ENCODE assay signal across 24 cellular contexts in genomic region chr13:65112123-65113075, GRCh38.
DNase-seq lines count a peak whose midpoint lies in the region; ATAC-seq and TF ChIP-seq lines count a peak whose summit lies in the region.
"Had no signal": no experiment of that assay in that cellular context is flagged by ENCODE, and none has a peak within 500 bp of the region (broad histone marks: within the 10 kb centered on the region; RNA-seq: fewer than 3 reads in every experiment).

No MANE protein-coding gene starts in this region.

- TF ChIP-seq POLR2A in HCT116 (IDR thresholded peaks at IDR 0.05; ENCODE audit: borderline replicate concordance, extremely low read depth, insufficient read depth, insufficient read length), result no peak

- no TSS peak for BruUV-seq in HCT116 (replicated peaks; lab: Mats Ljungman, UMichigan)

- H4K20me1 ChIP-seq in HCT116 (ENCODE audit: insufficient read depth), result no peaks in the 10 kb centered on the region

- intact Hi-C loops in HCT116 (cut with micrococcal nuclease), result no loop called here
- intact Hi-C loops in CD8-positive, alpha-beta T cell (cut with DNase I, micrococcal nuclease), result no loop called here

- peaks cover 0 to 12% of the 10 kb centered on the region in 2 experiments; a peak in 3 of 4 replicates for H3K4me1 ChIP-seq in HCT116 (ENCODE audit: control insufficient read depth in 1 of 2, insufficient read depth in 2 of 2, low read length in 2 of 2)
- no peaks in the 10 kb centered on the region for H3K4me1 ChIP-seq in CD8-positive, alpha-beta T cell (ENCODE audit: insufficient read depth, low read length)
- H3K4me1 ChIP-seq: body of pancreas, Caco-2, gastroesophageal sphincter, left lung, neural progenitor cell had no signal

- peaks cover 2% of the 10 kb centered on the region for H3K27me3 Mint-ChIP-seq in glutamatergic neuron (ENCODE audit: unreplicated experiment)
- H3K27me3 Mint-ChIP-seq in effector memory CD8-positive, alpha-beta T cell, result no peaks in the 10 kb centered on the region
- H3K27me3 Mint-ChIP-seq in CD8-positive, alpha-beta T cell (ENCODE audit: low read depth), result no peaks in the 10 kb centered on the region
- H3K27me3 Mint-ChIP-seq: activated CD4-positive, alpha-beta memory T cell treated with anti-CD3 and anti-CD28 coated beads for 36 hours; stimulated activated memory B cell treated with anti-CD40 and anti-IgM and Interleukin-4, amounts not matched to agents 10 μg/mL and 1 μg/mL and 100 μg/mL, for 72 hours; T-cell had no signal

- H3K9ac ChIP-seq in HCT116 (ENCODE audit: low read length), result no peak overlapping the region
- H3K9ac ChIP-seq: neural progenitor cell had no signal

- no peaks in the 10 kb centered on the region for H3K9me3 ChIP-seq in HCT116 (ENCODE audit: control insufficient read depth in 1 of 2, insufficient read depth in 1 of 2, low read depth in 1 of 2, low read length in 2 of 2)
- H3K9me3 ChIP-seq in CD8-positive, alpha-beta T cell (ENCODE audit: low read length), result no peaks in the 10 kb centered on the region
- H3K9me3 ChIP-seq: body of pancreas, gastroesophageal sphincter, MG63 had no signal

- H3K27ac Mint-ChIP-seq in glutamatergic neuron (ENCODE audit: unreplicated experiment), result no peak overlapping the region
- no peak overlapping the region for H3K27ac Mint-ChIP-seq in effector memory CD8-positive, alpha-beta T cell
- H3K27ac Mint-ChIP-seq in CD8-positive, alpha-beta T cell, result no peak overlapping the region
- H3K27ac Mint-ChIP-seq: activated CD4-positive, alpha-beta memory T cell treated with anti-CD3 and anti-CD28 coated beads for 36 hours; neural progenitor cell; stimulated activated memory B cell treated with anti-CD40 and anti-IgM and Interleukin-4, amounts not matched to agents 10 μg/mL and 1 μg/mL and 100 μg/mL, for 72 hours; T-cell had no signal

- H3K9me2 ChIP-seq in HCT116 (ENCODE audit: insufficient read depth), result no peaks in the 10 kb centered on the region

- peak overlapping the region; percentile 75 for H2AFZ ChIP-seq in HCT116 (ENCODE audit: low read depth, low read length, poor library complexity, severe bottlenecking)
- H2AFZ ChIP-seq: neural progenitor cell had no signal

- CTCF ChIA-PET in HCT116 (lab: Charles Lee), result no interaction called here
- CTCF ChIA-PET in CD8-positive, alpha-beta T cell (lab: Charles Lee), result no interaction called here

- ATAC-seq in HCT116 (peak; percentile 63), SK-N-SH treated with all-trans-retinoic acid at 6 μM for 48 hours (peak; percentile 74)
- ATAC-seq in effector memory CD8-positive, alpha-beta T cell (replicated peaks), result no peak
- ATAC-seq in CD8-positive, alpha-beta T cell, result no peak
- ATAC-seq: body of pancreas; gastroesophageal sphincter; left lung; mucosa of descending colon; stimulated activated memory B cell treated with anti-CD40 and anti-IgM and Interleukin-4, amounts not matched to agents 10 μg/mL and 1 μg/mL and 100 μg/mL, for 72 hours; T-cell had no signal

- no peak for TF ChIP-seq CTCF in HCT116 (IDR thresholded peaks at IDR 0.05 in 2 of 3, conservative IDR thresholded peaks at IDR 0.05 in 1 of 3; ENCODE audit: borderline replicate concordance in 1 of 3, insufficient read depth in 1 of 3, low read depth in 2 of 3, low read length in 2 of 3)
- no peak for TF ChIP-seq CTCF in glutamatergic neuron (IDR thresholded peaks at IDR 0.05; ENCODE audit: partially characterized antibody, unreplicated experiment)
- TF ChIP-seq CTCF in CD8-positive, alpha-beta T cell (IDR thresholded peaks at IDR 0.05), result no peak

- peak; percentile 13 for DNase-seq in ACHN
- no peak for DNase-seq in HCT116 (ENCODE audit: low read depth, low spot score)
- peak; percentile 32 for DNase-seq in glomerular visceral epithelial cell (ENCODE audit: extremely low spot score)
- DNase-seq in glutamatergic neuron, result no peak
- no peak for DNase-seq in ureter (ENCODE audit: low spot score)
- DNase-seq in effector memory CD8-positive, alpha-beta T cell, result no peak
- no peak for DNase-seq in CD8-positive, alpha-beta T cell
- DNase-seq: activated CD4-positive, alpha-beta memory T cell treated with anti-CD3 and anti-CD28 coated beads for 36 hours; activated naive CD4-positive, alpha-beta T cell treated with Interleukin-2 at 50 U/mL for 16 hours; activated T-cell treated with anti-CD3 and anti-CD28 coated beads, Interleukin-2, amount 50 U/mL, for 1 hour; body of pancreas; Caco-2; cortex of kidney; GDM1; left lung; MG63; mucosa of descending colon; NCI-H187 treated with DMSO at 0.1 percent for 48 hours; stimulated activated CD4-positive, alpha-beta T cell treated with anti-CD3 and anti-CD28 coated beads, Interleukin-15, amount 100 ng/mL, for 24 hours; T-cell had no signal

- no peak for TF ChIP-seq RAD21 in HCT116 (IDR thresholded peaks at IDR 0.05; ENCODE audit: low read depth)

- RAD21 ChIA-PET in HCT116 (lab: Charles Lee; ENCODE audit: low non-redundant PET in 1 of 2, low total read pairs in 2 of 2, uncharacterized antibody in 2 of 2, unreplicated experiment in 2 of 2), result no interaction called here

- H3K4me3 Mint-ChIP-seq in glutamatergic neuron (ENCODE audit: unreplicated experiment), result no peak overlapping the region
- H3K4me3 Mint-ChIP-seq in effector memory CD8-positive, alpha-beta T cell, result no peak overlapping the region
- no peak overlapping the region for H3K4me3 Mint-ChIP-seq in CD8-positive, alpha-beta T cell
- H3K4me3 Mint-ChIP-seq: activated CD4-positive, alpha-beta memory T cell treated with anti-CD3 and anti-CD28 coated beads for 36 hours; neural progenitor cell; stimulated activated memory B cell treated with anti-CD40 and anti-IgM and Interleukin-4, amounts not matched to agents 10 μg/mL and 1 μg/mL and 100 μg/mL, for 72 hours; T-cell had no signal

- in situ Hi-C loops in ACHN (cut with HindIII; ENCODE audit: low pct_ligation_motif_present, low pct_unique_long_range_greater_than_20kb, low sequenced_read_pairs), result no loop called here

- no peaks in the 10 kb centered on the region for H3K27me3 ChIP-seq in HCT116 (ENCODE audit: insufficient read depth, low read length)
- H3K27me3 ChIP-seq in CD8-positive, alpha-beta T cell (ENCODE audit: insufficient read depth, low read length), result no peaks in the 10 kb centered on the region
- H3K27me3 ChIP-seq: body of pancreas, gastroesophageal sphincter, left lung, MG63, neural progenitor cell had no signal

- H3K36me3 ChIP-seq in HCT116 (ENCODE audit: control insufficient read depth in 1 of 2, insufficient read depth in 2 of 2, low read length in 2 of 2), result no peaks in the 10 kb centered on the region
- H3K36me3 ChIP-seq in CD8-positive, alpha-beta T cell (ENCODE audit: insufficient read depth, low read length), result no peaks in the 10 kb centered on the region
- H3K36me3 ChIP-seq: gastroesophageal sphincter, left lung, MG63, neural progenitor cell had no signal

- H3K4me2 ChIP-seq in HCT116 (ENCODE audit: low read length), result peak overlapping the region; percentile 38; the same call in 1 of the 2 replicates
- H3K4me2 ChIP-seq: neural progenitor cell had no signal

- no peaks in the 10 kb centered on the region for H3K36me3 Mint-ChIP-seq in glutamatergic neuron (ENCODE audit: unreplicated experiment)
- H3K36me3 Mint-ChIP-seq in effector memory CD8-positive, alpha-beta T cell (ENCODE audit: insufficient read depth), result no peaks in the 10 kb centered on the region
- no peaks in the 10 kb centered on the region for H3K36me3 Mint-ChIP-seq in CD8-positive, alpha-beta T cell
- H3K36me3 Mint-ChIP-seq: activated CD4-positive, alpha-beta memory T cell treated with anti-CD3 and anti-CD28 coated beads for 36 hours; neural progenitor cell; stimulated activated memory B cell treated with anti-CD40 and anti-IgM and Interleukin-4, amounts not matched to agents 10 μg/mL and 1 μg/mL and 100 μg/mL, for 72 hours; T-cell had no signal

- H3K27ac ChIP-seq in HCT116 (ENCODE audit: low read depth, low read length), result no peak overlapping the region
- H3K27ac ChIP-seq in CD8-positive, alpha-beta T cell (ENCODE audit: low read depth, low read length), result no peak overlapping the region
- H3K27ac ChIP-seq: body of pancreas, gastroesophageal sphincter, left lung, neural progenitor cell had no signal

- peaks cover 1% of the 10 kb centered on the region for H3K4me1 Mint-ChIP-seq in glutamatergic neuron (ENCODE audit: low read depth, unreplicated experiment)
- no peaks in the 10 kb centered on the region for H3K4me1 Mint-ChIP-seq in effector memory CD8-positive, alpha-beta T cell (ENCODE audit: low read depth in 2 of 2)
- H3K4me1 Mint-ChIP-seq in CD8-positive, alpha-beta T cell (ENCODE audit: low read depth), result no peaks in the 10 kb centered on the region
- H3K4me1 Mint-ChIP-seq: neural progenitor cell; stimulated activated memory B cell treated with anti-CD40 and anti-IgM and Interleukin-4, amounts not matched to agents 10 μg/mL and 1 μg/mL and 100 μg/mL, for 72 hours; T-cell had no signal

- H3K4me3 ChIP-seq in HCT116 (replicated peaks in 1 of 2; ENCODE audit: low read depth in 1 of 2, low read length in 2 of 2), result no peak overlapping the region
- no peak overlapping the region for H3K4me3 ChIP-seq in CD8-positive, alpha-beta T cell (ENCODE audit: low read depth, low read length)
- H3K4me3 ChIP-seq: body of pancreas, gastroesophageal sphincter, left lung, MG63, mucosa of descending colon, neural progenitor cell had no signal

- POLR2A ChIA-PET in HCT116 (lab: Charles Lee), result no interaction called here
- POLR2A ChIA-PET in CD8-positive, alpha-beta T cell (lab: Charles Lee), result no interaction called here

- no peaks in the 10 kb centered on the region for H3K9me3 Mint-ChIP-seq in glutamatergic neuron (ENCODE audit: unreplicated experiment)
- peaks cover 16 to 23% of the 10 kb centered on the region in 2 donors for H3K9me3 Mint-ChIP-seq in effector memory CD8-positive, alpha-beta T cell
- H3K9me3 Mint-ChIP-seq in CD8-positive, alpha-beta T cell, result peaks cover 21% of the 10 kb centered on the region

- no peaks in the 10 kb centered on the region for H3K79me2 ChIP-seq in HCT116 (ENCODE audit: insufficient read depth, low read length)

TF ChIP-seq in HCT116, 20 proteins besides CTCF, POLR2A, EP300 and RAD21:
- TF ChIP-seq SP1 (IDR thresholded peaks at IDR 0.05; ENCODE audit: low read depth) (no peak), EZH2phosphoT487 (IDR thresholded peaks at IDR 0.05; ENCODE audit: borderline replicate concordance) (no peak), EGR1 (IDR thresholded peaks at IDR 0.05; ENCODE audit: low read depth) (no peak), ATF3 (IDR thresholded peaks at IDR 0.05) (no peak)

TF ChIP-seq in SK-N-SH treated with all-trans-retinoic acid at 6 μM for 48 hours, 23 proteins besides CTCF, POLR2A, EP300 and RAD21 (continues in another document):
- TF ChIP-seq ZFP3 (CRISPR knock-in tag; IDR thresholded peaks at IDR 0.05), result no peak
- TF ChIP-seq, protein P1, sequence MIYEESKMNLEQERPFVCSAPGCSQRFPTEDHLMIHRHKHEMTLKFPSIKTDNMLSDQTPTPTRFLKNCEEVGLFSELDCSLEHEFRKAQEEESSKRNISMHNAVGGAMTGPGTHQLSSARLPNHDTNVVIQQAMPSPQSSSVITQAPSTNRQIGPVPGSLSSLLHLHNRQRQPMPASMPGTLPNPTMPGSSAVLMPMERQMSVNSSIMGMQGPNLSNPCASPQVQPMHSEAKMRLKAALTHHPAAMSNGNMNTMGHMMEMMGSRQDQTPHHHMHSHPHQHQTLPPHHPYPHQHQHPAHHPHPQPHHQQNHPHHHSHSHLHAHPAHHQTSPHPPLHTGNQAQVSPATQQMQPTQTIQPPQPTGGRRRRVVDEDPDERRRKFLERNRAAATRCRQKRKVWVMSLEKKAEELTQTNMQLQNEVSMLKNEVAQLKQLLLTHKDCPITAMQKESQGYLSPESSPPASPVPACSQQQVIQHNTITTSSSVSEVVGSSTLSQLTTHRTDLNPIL (CRISPR knock-in tag; IDR thresholded peaks at IDR 0.05; ENCODE audit: low read depth), result no peak

Comparison
In these comparisons a context has a peak if more than half of its experiments do, and no peak if none do; other contexts are left out.
1. DNase-seq: peak in ACHN (single experiment) and glomerular visceral epithelial cell (single experiment); none in HCT116 (single experiment), glutamatergic neuron (single experiment), ureter (single experiment), effector memory CD8-positive, alpha-beta T cell (0 of 3) and CD8-positive, alpha-beta T cell (0 of 7).
2. ATAC-seq: peak in HCT116 (single experiment) and SK-N-SH treated with all-trans-retinoic acid at 6 μM for 48 hours (single experiment); none in effector memory CD8-positive, alpha-beta T cell (single experiment) and CD8-positive, alpha-beta T cell (single experiment).